Comparison of ENCODE assay signal across 16 cellular contexts in the genomic region with DNA sequence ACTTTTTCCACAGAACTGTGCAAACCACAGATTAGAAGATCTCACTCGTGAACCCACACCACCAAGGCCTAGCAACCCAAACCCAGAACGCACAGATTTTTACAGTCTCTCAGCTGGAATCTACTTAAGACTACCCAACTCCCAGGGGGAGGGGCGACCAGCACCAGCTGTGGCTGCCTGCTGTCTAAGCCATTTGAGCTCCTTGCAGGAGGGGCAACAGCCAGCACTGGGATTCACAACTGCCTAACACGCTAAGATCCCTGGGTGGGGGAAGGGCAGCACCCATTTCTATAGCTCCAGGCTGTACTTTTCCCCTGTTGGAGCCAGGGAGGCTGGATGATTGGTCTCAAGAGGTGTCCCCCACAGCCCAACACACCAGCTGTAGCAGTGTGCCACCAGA.
DNase-seq lines count a peak whose midpoint lies in the region; ATAC-seq and TF ChIP-seq lines count a peak whose summit lies in the region.
"Had no signal": no experiment of that assay in that cellular context is flagged by ENCODE, and none has a peak within 500 bp of the region (broad histone marks: within the 10 kb centered on the region; RNA-seq: fewer than 3 reads in every experiment).

No MANE protein-coding gene starts in this region.

- H3K4me3 Mint-ChIP-seq in GM23338: no peak overlapping the region
- H3K4me3 Mint-ChIP-seq in endodermal cell: no peak overlapping the region

- H3K9ac ChIP-seq in endodermal cell (ENCODE audit: extremely low read depth, low read length, poor library complexity, severe bottlenecking) (no peak overlapping the region), neuronal stem cell (ENCODE audit: low read depth, low read length, poor library complexity) (no peak overlapping the region)

- no peaks in the 10 kb centered on the region for H3K79me1 ChIP-seq in neuronal stem cell (ENCODE audit: low read depth, low read length)

- no peak overlapping the region for H2BK15ac ChIP-seq in neuronal stem cell (ENCODE audit: low read length)

- no peak overlapping the region for H2AK5ac ChIP-seq in neuronal stem cell (ENCODE audit: low read depth, low read length)

- no peaks in the 10 kb centered on the region for H3F3A ChIP-seq in GM23338 (replicated peaks; ENCODE audit: low read depth)

- H2AFZ ChIP-seq in GM23338: peak overlapping the region; percentile 63; the same call in 1 of the 2 replicates
- H2AFZ ChIP-seq in neuronal stem cell (ENCODE audit: low read length): peak overlapping the region; percentile 54

- DNase-seq in GM23338 (ENCODE audit: low spot score) (no peak), NCI-H524 treated with DMSO at 0.1 percent for 48 hours (lab: John Stamatoyannopoulos, UW) (peak; percentile 12), endodermal cell (peak; percentile 76), neuronal stem cell (ENCODE audit: low spot score) (no peak), NK-92 (lab: John Stamatoyannopoulos, UW; ENCODE audit: unreplicated experiment) (no peak)
- DNase-seq: DMS79, HCEC 1CT, NCI-H1092 treated with DMSO at 0.1 percent for 48 hours, NCI-H2081, NCI-H510A, Peyer's patch had no signal

- H3K9me2 ChIP-seq in GM23338 (ENCODE audit: insufficient read depth): peaks cover 9% of the 10 kb centered on the region; the same call in 1 of the 2 replicates

- no peak for TF ChIP-seq CTCF in GM23338 (conservative IDR thresholded peaks at IDR 0.05; ENCODE audit: low read depth in 2 of 2)
- no peak for TF ChIP-seq CTCF in endodermal cell (conservative IDR thresholded peaks at IDR 0.05)

- ATAC-seq in GM23338 (peak; percentile 57), GM18502 (IDR thresholded peaks at IDR 0.05; ENCODE audit: poor library complexity, unreplicated experiment) (no peak), HG03565 (IDR thresholded peaks at IDR 0.05; ENCODE audit: unreplicated experiment) (no peak), HG02678 (IDR thresholded peaks at IDR 0.05; ENCODE audit: unreplicated experiment) (no peak)
- ATAC-seq: K562 had no signal

- no peak overlapping the region for H3K14ac ChIP-seq in neuronal stem cell (ENCODE audit: low read length)

- 49 to 60% methylated on average over 1 to 4 of the region's 4 CpGs for WGBS in endodermal cell (ENCODE audit: insufficient coverage in 1 of 2, insufficient read length in 1 of 2), 2 experiments
- WGBS in neuronal stem cell (ENCODE audit: extremely low coverage in 2 of 2, insufficient read length in 2 of 2, insufficient replicate concordance in 1 of 2), 2 donors: no CpG with 5 or more reads among the region's 4 CpGs

- peak overlapping the region; percentile 17 for H2BK5ac ChIP-seq in neuronal stem cell (ENCODE audit: low read length)

- no peak overlapping the region for H3K4ac ChIP-seq in neuronal stem cell (ENCODE audit: low read length)

- H3K4me1 ChIP-seq in GM23338 (ENCODE audit: insufficient read depth) (no peaks in the 10 kb centered on the region), endodermal cell (ENCODE audit: control insufficient read depth, insufficient read depth, low read length) (peaks cover 13% of the 10 kb centered on the region), neuronal stem cell (ENCODE audit: control insufficient read depth in 2 of 2, insufficient read depth in 1 of 2, low read depth in 1 of 2, low read length in 2 of 2) (peaks cover 0 to 4% of the 10 kb centered on the region in 2 donors)
- H3K4me1 ChIP-seq: Peyer's patch had no signal

- H3K27me3 Mint-ChIP-seq in GM23338 (ENCODE audit: insufficient read depth, low read depth, poor library complexity) (no peaks in the 10 kb centered on the region), endodermal cell (ENCODE audit: insufficient read depth) (peaks cover 7% of the 10 kb centered on the region)

- peak overlapping the region; percentile 87 for H3K18ac ChIP-seq in neuronal stem cell (ENCODE audit: low read length)

- no peaks in the 10 kb centered on the region for H3K27me3 ChIP-seq in GM23338 (ENCODE audit: insufficient read depth)
- H3K27me3 ChIP-seq in endodermal cell (ENCODE audit: control insufficient read depth, insufficient read depth, low read length, poor library complexity, severe bottlenecking): no peaks in the 10 kb centered on the region
- H3K27me3 ChIP-seq in neuronal stem cell (ENCODE audit: control insufficient read depth in 3 of 3, insufficient read depth in 3 of 3, low read depth in 1 of 3, low read length in 3 of 3): no peaks in the 10 kb centered on the region
- H3K27me3 ChIP-seq: Peyer's patch had no signal

- H3K4me1 Mint-ChIP-seq in GM23338 (peaks cover 6% of the 10 kb centered on the region), endodermal cell (peaks cover 11% of the 10 kb centered on the region)

- H3K27ac ChIP-seq in GM23338 (ENCODE audit: low read depth) (no peak overlapping the region), endodermal cell (ENCODE audit: low read depth, low read length) (no peak overlapping the region), neuronal stem cell (replicated peaks; ENCODE audit: low read length) (no peak overlapping the region)
- H3K27ac ChIP-seq: C4-2B, Peyer's patch had no signal

- no peak overlapping the region for H4K91ac ChIP-seq in neuronal stem cell (ENCODE audit: low read depth, low read length, poor library complexity)

- H3K4me2 ChIP-seq in GM23338 (no peak overlapping the region), neuronal stem cell (ENCODE audit: insufficient read depth, low read length, poor library complexity, severe bottlenecking) (no peak overlapping the region)

- H4K8ac ChIP-seq in neuronal stem cell (ENCODE audit: low read depth, low read length): no peak overlapping the region

- H3K36me3 Mint-ChIP-seq in GM23338 (ENCODE audit: low read depth) (peaks cover 9% of the 10 kb centered on the region; the same call in 2 of the 3 replicates), endodermal cell (ENCODE audit: low read depth) (no peaks in the 10 kb centered on the region)

- no peak overlapping the region for H2BK12ac ChIP-seq in neuronal stem cell (ENCODE audit: low read length)

- H3K9me3 Mint-ChIP-seq in GM23338 (peaks cover 39% of the 10 kb centered on the region), endodermal cell (peaks cover 31% of the 10 kb centered on the region)

- no peak overlapping the region for H2BK120ac ChIP-seq in neuronal stem cell (ENCODE audit: low read depth, low read length)

- H3K36me3 ChIP-seq in GM23338 (ENCODE audit: insufficient read depth): no peaks in the 10 kb centered on the region
- no peaks in the 10 kb centered on the region for H3K36me3 ChIP-seq in endodermal cell (ENCODE audit: control insufficient read depth, insufficient read depth, low read length)
- no peaks in the 10 kb centered on the region for H3K36me3 ChIP-seq in neuronal stem cell (replicated peaks in 1 of 2; ENCODE audit: control insufficient read depth in 2 of 2, insufficient read depth in 2 of 2, low read length in 2 of 2)
- H3K36me3 ChIP-seq: Peyer's patch had no signal

- H3K27ac Mint-ChIP-seq in GM23338 (no peak overlapping the region), endodermal cell (no peak overlapping the region)

- H3K23ac ChIP-seq in neuronal stem cell (ENCODE audit: low read depth, low read length, poor library complexity): no peak overlapping the region

- H3K79me2 ChIP-seq in GM23338 (replicated peaks; ENCODE audit: insufficient read depth): no peaks in the 10 kb centered on the region

- no peaks in the 10 kb centered on the region for H4K20me1 ChIP-seq in GM23338 (replicated peaks; ENCODE audit: insufficient read depth)

- peaks cover 14% of the 10 kb centered on the region for H3K9me3 ChIP-seq in endodermal cell (ENCODE audit: control insufficient read depth, low read length)
- no peaks in the 10 kb centered on the region for H3K9me3 ChIP-seq in neuronal stem cell (replicated peaks in 1 of 2; ENCODE audit: control insufficient read depth in 2 of 2, insufficient read depth in 1 of 2, low read depth in 1 of 2, low read length in 2 of 2)
- H3K9me3 ChIP-seq: Peyer's patch had no signal

- no peak overlapping the region for H3K4me3 ChIP-seq in GM23338
- peak overlapping the region; percentile 38 for H3K4me3 ChIP-seq in endodermal cell (ENCODE audit: low read length)
- no peak overlapping the region for H3K4me3 ChIP-seq in neuronal stem cell (ENCODE audit: low read length in 2 of 2)
- H3K4me3 ChIP-seq: K562, Peyer's patch had no signal

TF ChIP-seq in GM23338, 12 proteins besides CTCF, POLR2A, EP300 and RAD21 (continues in another document):
- TF ChIP-seq, protein P1, sequence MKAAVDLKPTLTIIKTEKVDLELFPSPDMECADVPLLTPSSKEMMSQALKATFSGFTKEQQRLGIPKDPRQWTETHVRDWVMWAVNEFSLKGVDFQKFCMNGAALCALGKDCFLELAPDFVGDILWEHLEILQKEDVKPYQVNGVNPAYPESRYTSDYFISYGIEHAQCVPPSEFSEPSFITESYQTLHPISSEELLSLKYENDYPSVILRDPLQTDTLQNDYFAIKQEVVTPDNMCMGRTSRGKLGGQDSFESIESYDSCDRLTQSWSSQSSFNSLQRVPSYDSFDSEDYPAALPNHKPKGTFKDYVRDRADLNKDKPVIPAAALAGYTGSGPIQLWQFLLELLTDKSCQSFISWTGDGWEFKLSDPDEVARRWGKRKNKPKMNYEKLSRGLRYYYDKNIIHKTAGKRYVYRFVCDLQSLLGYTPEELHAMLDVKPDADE (IDR thresholded peaks at IDR 0.05): no peak
- no peak for TF ChIP-seq EZH2 (IDR thresholded peaks at IDR 0.05; ENCODE audit: low read depth, unreplicated experiment)
- TF ChIP-seq ZNF114 (CRISPR knock-in tag; IDR thresholded peaks at IDR 0.05): no peak
- no peak for TF ChIP-seq NANOG (IDR thresholded peaks at IDR 0.05; ENCODE audit: borderline replicate concordance)
- TF ChIP-seq EZH2phosphoT487 (IDR thresholded peaks at IDR 0.05; ENCODE audit: unreplicated experiment): no peak
- TF ChIP-seq STAT1 (IDR thresholded peaks at IDR 0.05; ENCODE audit: unreplicated experiment): no peak
- no peak for TF ChIP-seq ZNF331 (CRISPR knock-in tag; IDR thresholded peaks at IDR 0.05; ENCODE audit: low read depth)

Comparison
In these comparisons a context has a peak if more than half of its experiments do, and no peak if none do; other contexts are left out.
1. DNase-seq: peak in NCI-H524 treated with DMSO at 0.1 percent for 48 hours (single experiment) and endodermal cell (single experiment); none in GM23338 (single experiment), neuronal stem cell (single experiment) and NK-92 (single experiment).